1 cellular context compared by ENCODE assay signal in genomic region chr15:57528940-57529565, GRCh38.
TF ChIP-seq lines count a peak whose summit lies in the region.

No MANE protein-coding gene starts in this region.

TF ChIP-seq in IMR-90, 13 proteins besides CTCF, POLR2A, EP300 and RAD21:
- no peak for TF ChIP-seq RCOR1 (IDR thresholded peaks at IDR 0.05; ENCODE audit: insufficient replicate concordance, low read length)
- TF ChIP-seq MAZ (IDR thresholded peaks at IDR 0.05; ENCODE audit: borderline replicate concordance, low read depth, low read length): no peak
- no peak for TF ChIP-seq ELK1 (IDR thresholded peaks at IDR 0.05; ENCODE audit: borderline replicate concordance, low read depth, low read length)
- no peak for TF ChIP-seq CHD1 (IDR thresholded peaks at IDR 0.05; ENCODE audit: low read depth, low read length)
- no peak for TF ChIP-seq BHLHE40 (IDR thresholded peaks at IDR 0.05; ENCODE audit: low read depth, low read length)
- no peak for TF ChIP-seq FOS (IDR thresholded peaks at IDR 0.05; ENCODE audit: low read depth, low read length)
